9 cellular contexts compared by ENCODE assay signal in the genomic region with DNA sequence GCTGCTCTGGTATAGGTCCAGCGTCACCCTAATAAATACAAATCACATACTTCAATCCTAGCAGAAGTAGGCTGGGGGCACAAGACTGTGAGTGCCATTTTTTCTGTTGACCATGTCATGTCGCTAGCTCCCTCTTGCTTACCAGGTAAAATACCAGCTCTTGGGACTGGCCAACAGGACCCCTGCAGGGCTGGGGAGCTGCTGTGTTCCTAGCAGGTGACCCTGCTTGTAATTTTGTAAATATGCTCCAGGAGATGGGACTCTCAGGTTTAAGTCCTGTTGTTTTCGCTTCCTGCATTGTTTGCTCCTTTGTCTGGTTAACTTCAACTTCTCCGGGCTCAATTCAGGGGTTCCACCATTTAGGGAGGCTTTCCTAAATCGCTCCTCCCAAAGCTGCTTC.
"Had no signal": no experiment of that assay in that cellular context is flagged by ENCODE, and none has a peak within 500 bp of the region (broad histone marks: within the 10 kb centered on the region; RNA-seq: fewer than 3 reads in every experiment).

No MANE protein-coding gene starts in this region.

- H3K4me2 ChIP-seq: GM23338 had no signal

- ATAC-seq: GM23338, HCT116 had no signal

- H3K9me3 ChIP-seq: HAP-1 had no signal

- H2AFZ ChIP-seq: GM23248 had no signal

- H3K4me3 ChIP-seq: GM23248, GM23338, HAP-1 had no signal

- H3K27ac ChIP-seq: GM23248 had no signal

- H3K27ac Mint-ChIP-seq: GM23338, HFFc6 had no signal

- H3K9me3 Mint-ChIP-seq: GM23338, H9, HFFc6 had no signal

- H3K4me1 ChIP-seq: HAP-1 had no signal

- H3K4me3 Mint-ChIP-seq: GM23338, H9, HFFc6 had no signal

- DNase-seq: GM23248, GOT3, H7, H9, HCEC 1CT, HFFc6 had no signal

- H3K36me3 ChIP-seq: HAP-1 had no signal

- H3K9ac ChIP-seq: GM23248 had no signal
